Comparison of ENCODE assay signal across 1 cellular context in the genomic region with DNA sequence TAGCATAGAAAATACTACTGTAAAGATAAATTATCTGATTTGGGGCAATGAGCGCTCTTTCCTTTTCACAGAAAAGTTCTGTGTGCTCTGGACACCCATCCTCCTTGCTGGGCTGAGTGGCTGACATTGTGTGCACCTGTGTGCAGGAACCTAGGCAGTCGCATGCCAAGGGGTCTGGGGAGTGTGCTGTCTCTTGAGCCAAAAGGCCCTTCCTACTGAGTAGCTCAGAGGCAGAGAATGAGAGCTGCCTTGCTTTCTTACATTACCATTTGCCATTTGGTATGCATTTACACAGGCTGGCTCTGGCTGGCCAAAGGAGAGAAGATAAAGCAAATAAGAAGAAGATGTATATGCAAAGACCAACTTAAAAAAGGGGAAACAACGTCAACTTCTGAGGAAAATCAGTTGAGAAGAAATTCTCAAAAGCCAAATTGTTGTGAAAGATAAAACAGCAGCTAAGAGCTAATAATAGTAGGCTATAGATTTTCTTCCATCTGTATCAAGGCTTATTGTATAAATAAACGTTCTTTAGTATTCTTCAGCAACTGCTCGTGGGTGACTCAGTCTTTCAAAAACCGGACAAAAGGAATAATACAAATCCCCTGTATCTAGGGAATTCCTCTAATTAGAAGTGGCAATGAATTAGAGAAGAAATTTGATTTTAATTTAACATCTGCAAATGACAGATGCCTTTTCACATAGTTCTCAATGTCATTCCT.
TF ChIP-seq lines count a peak whose summit lies in the region.

No MANE protein-coding gene starts in this region.

TF ChIP-seq in WTC11, 78 proteins besides CTCF, POLR2A, EP300 and RAD21 (continued from another document):
- TF ChIP-seq, protein P1, sequence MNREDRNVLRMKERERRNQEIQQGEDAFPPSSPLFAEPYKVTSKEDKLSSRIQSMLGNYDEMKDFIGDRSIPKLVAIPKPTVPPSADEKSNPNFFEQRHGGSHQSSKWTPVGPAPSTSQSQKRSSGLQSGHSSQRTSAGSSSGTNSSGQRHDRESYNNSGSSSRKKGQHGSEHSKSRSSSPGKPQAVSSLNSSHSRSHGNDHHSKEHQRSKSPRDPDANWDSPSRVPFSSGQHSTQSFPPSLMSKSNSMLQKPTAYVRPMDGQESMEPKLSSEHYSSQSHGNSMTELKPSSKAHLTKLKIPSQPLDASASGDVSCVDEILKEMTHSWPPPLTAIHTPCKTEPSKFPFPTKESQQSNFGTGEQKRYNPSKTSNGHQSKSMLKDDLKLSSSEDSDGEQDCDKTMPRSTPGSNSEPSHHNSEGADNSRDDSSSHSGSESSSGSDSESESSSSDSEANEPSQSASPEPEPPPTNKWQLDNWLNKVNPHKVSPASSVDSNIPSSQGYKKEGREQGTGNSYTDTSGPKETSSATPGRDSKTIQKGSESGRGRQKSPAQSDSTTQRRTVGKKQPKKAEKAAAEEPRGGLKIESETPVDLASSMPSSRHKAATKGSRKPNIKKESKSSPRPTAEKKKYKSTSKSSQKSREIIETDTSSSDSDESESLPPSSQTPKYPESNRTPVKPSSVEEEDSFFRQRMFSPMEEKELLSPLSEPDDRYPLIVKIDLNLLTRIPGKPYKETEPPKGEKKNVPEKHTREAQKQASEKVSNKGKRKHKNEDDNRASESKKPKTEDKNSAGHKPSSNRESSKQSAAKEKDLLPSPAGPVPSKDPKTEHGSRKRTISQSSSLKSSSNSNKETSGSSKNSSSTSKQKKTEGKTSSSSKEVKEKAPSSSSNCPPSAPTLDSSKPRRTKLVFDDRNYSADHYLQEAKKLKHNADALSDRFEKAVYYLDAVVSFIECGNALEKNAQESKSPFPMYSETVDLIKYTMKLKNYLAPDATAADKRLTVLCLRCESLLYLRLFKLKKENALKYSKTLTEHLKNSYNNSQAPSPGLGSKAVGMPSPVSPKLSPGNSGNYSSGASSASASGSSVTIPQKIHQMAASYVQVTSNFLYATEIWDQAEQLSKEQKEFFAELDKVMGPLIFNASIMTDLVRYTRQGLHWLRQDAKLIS (CRISPR knock-in tag; IDR thresholded peaks at IDR 0.05; ENCODE audit: borderline replicate concordance), result no peak
- no peak for TF ChIP-seq IRF2 (CRISPR knock-in tag; IDR thresholded peaks at IDR 0.05; ENCODE audit: borderline replicate concordance, low read depth)
- TF ChIP-seq, protein P2, sequence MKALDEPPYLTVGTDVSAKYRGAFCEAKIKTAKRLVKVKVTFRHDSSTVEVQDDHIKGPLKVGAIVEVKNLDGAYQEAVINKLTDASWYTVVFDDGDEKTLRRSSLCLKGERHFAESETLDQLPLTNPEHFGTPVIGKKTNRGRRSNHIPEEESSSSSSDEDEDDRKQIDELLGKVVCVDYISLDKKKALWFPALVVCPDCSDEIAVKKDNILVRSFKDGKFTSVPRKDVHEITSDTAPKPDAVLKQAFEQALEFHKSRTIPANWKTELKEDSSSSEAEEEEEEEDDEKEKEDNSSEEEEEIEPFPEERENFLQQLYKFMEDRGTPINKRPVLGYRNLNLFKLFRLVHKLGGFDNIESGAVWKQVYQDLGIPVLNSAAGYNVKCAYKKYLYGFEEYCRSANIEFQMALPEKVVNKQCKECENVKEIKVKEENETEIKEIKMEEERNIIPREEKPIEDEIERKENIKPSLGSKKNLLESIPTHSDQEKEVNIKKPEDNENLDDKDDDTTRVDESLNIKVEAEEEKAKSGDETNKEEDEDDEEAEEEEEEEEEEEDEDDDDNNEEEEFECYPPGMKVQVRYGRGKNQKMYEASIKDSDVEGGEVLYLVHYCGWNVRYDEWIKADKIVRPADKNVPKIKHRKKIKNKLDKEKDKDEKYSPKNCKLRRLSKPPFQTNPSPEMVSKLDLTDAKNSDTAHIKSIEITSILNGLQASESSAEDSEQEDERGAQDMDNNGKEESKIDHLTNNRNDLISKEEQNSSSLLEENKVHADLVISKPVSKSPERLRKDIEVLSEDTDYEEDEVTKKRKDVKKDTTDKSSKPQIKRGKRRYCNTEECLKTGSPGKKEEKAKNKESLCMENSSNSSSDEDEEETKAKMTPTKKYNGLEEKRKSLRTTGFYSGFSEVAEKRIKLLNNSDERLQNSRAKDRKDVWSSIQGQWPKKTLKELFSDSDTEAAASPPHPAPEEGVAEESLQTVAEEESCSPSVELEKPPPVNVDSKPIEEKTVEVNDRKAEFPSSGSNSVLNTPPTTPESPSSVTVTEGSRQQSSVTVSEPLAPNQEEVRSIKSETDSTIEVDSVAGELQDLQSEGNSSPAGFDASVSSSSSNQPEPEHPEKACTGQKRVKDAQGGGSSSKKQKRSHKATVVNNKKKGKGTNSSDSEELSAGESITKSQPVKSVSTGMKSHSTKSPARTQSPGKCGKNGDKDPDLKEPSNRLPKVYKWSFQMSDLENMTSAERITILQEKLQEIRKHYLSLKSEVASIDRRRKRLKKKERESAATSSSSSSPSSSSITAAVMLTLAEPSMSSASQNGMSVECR (CRISPR knock-in tag; IDR thresholded peaks at IDR 0.05; ENCODE audit: borderline replicate concordance), result no peak
- TF ChIP-seq E2F1 (CRISPR knock-in tag; IDR thresholded peaks at IDR 0.05), result no peak
